1 cellular context compared by ENCODE assay signal in genomic region chr1:119081705-119082104, GRCh38.
TF ChIP-seq lines count a peak whose summit lies in the region.

No MANE protein-coding gene starts in this region.

TF ChIP-seq in IMR-90, 13 proteins besides CTCF, POLR2A, EP300 and RAD21:
- TF ChIP-seq MAFK (IDR thresholded peaks at IDR 0.05; ENCODE audit: low read depth, low read length) (peak; percentile 53; the same call in 1 of the 2 replicates), USF2 (IDR thresholded peaks at IDR 0.05; ENCODE audit: low read depth, low read length) (no peak), MAZ (IDR thresholded peaks at IDR 0.05; ENCODE audit: borderline replicate concordance, low read depth, low read length) (no peak), CHD1 (IDR thresholded peaks at IDR 0.05; ENCODE audit: low read depth, low read length) (no peak)
